Comparison of ENCODE assay signal across 18 cellular contexts in genomic region chr2:67075530-67076253, GRCh38.
"Had no signal": no experiment of that assay in that cellular context is flagged by ENCODE, and none has a peak within 500 bp of the region (broad histone marks: within the 10 kb centered on the region; RNA-seq: fewer than 3 reads in every experiment).

No MANE protein-coding gene starts in this region.

- H3K27ac ChIP-seq: dorsolateral prefrontal cortex, gastrocnemius medialis, heart right ventricle, parathyroid adenoma, psoas muscle, skin epidermis, stomach, thoracic aorta had no signal

- H3K4me1 ChIP-seq: gastrocnemius medialis, heart right ventricle, parathyroid adenoma, psoas muscle, stomach had no signal

- H3K27me3 Mint-ChIP-seq: natural killer cell treated with Interleukin-12 subunit alpha and Interleukin-12 subunit beta and Interleukin-15 and Interleukin-18, amount 100 ng/mL, for 72 hours had no signal

- H3K27ac Mint-ChIP-seq: natural killer cell treated with Interleukin-12 subunit alpha and Interleukin-12 subunit beta and Interleukin-15 and Interleukin-18, amount 100 ng/mL, for 72 hours had no signal

- H3K4me3 ChIP-seq: dorsolateral prefrontal cortex, gastrocnemius medialis, heart right ventricle, psoas muscle, skin epidermis, stomach, thoracic aorta had no signal

- H3K27me3 ChIP-seq: gastrocnemius medialis, heart right ventricle, stomach had no signal

- DNase-seq: cortex of kidney; dorsolateral prefrontal cortex; effector CD8-positive, alpha-beta T cell; gastrocnemius medialis; heart right ventricle; kidney glomerular epithelial cell; psoas muscle; stimulated activated CD4-positive, alpha-beta T cell treated with anti-CD3 and anti-CD28 coated beads, Interleukin-2, amount 100 ng/mL, for 24 hours; stimulated activated naive CD4-positive, alpha-beta T cell; stomach; substantia nigra; trophoblast cell had no signal

- H3K36me3 ChIP-seq: gastrocnemius medialis, heart right ventricle, stomach, thoracic aorta had no signal

- H3K9me3 ChIP-seq: psoas muscle had no signal

- H3K4me3 Mint-ChIP-seq: natural killer cell treated with Interleukin-12 subunit alpha and Interleukin-12 subunit beta and Interleukin-15 and Interleukin-18, amount 100 ng/mL, for 72 hours had no signal

- H3K36me3 Mint-ChIP-seq: natural killer cell treated with Interleukin-12 subunit alpha and Interleukin-12 subunit beta and Interleukin-15 and Interleukin-18, amount 100 ng/mL, for 72 hours had no signal

- ATAC-seq: esophagus mucosa; gastrocnemius medialis; heart right ventricle; natural killer cell treated with Interleukin-12 subunit alpha and Interleukin-12 subunit beta and Interleukin-15 and Interleukin-18, amount 100 ng/mL, for 72 hours; psoas muscle; sciatic nerve had no signal
